28 cellular contexts compared by ENCODE assay signal in the genomic region with DNA sequence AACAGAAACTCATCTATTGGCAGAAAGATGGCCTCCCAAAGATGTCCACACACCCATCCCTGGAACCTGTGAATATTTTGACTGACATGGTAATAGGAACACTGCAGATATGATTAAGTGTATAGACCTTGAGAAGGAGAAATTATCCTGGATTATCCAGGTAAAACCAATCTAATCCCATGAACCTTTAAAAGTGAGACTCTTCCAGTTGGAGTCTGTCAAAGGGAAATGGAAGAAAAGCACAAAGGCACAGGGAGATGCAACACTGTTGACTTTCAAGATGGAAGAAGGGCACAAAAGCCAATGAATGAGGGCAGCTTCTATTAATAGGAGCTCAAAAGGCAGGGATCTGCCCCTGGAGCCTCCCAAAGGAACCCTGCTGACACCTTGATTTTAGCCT.
"Had no signal": no experiment of that assay in that cellular context is flagged by ENCODE, and none has a peak within 500 bp of the region (broad histone marks: within the 10 kb centered on the region; RNA-seq: fewer than 3 reads in every experiment).

No MANE protein-coding gene starts in this region.

- ATAC-seq: natural killer cell; psoas muscle; right cardiac atrium; right lobe of liver; stimulated activated effector memory CD8-positive, alpha-beta T cell treated with anti-CD3 and anti-CD28 coated beads, Interleukin-12 subunit alpha, Interleukin-12 subunit beta, amount 100 ng/mL, for 72 hours; stimulated activated naive B cell treated with anti-CD40 and anti-IgM and Interleukin-4, amounts not matched to agents 10 μg/mL and 1 μg/mL and 100 μg/mL, for 72 hours; upper lobe of right lung had no signal

- H3K9me3 Mint-ChIP-seq: natural killer cell; stimulated activated naive CD8-positive, alpha-beta T cell treated with anti-CD3 and anti-CD28 coated beads, Interleukin-15, Interleukin-2, amounts not matched to agents 100 ng/mL and 50 ng/mL, for 24 hours; type B pancreatic cell had no signal

- DNase-seq: natural killer cell; occipital lobe; ovary; posterior cingulate gyrus; psoas muscle; right cardiac atrium; right lobe of liver; sigmoid colon; small intestine; stimulated activated CD4-positive, alpha-beta T cell treated with anti-CD3 and anti-CD28 coated beads, Interleukin-15, amount 100 ng/mL, for 24 hours; stimulated activated CD4-positive, alpha-beta T cell treated with anti-CD3 and anti-CD28 coated beads, Interleukin-2, amount 100 ng/mL, for 24 hours; stimulated activated CD4-positive, alpha-beta T cell treated with anti-CD3 and anti-CD28 coated beads, Interleukin-2, amount 100 ng/mL, for 48 hours; stimulated activated CD4-positive, alpha-beta T cell treated with anti-CD3 and anti-CD28 coated beads, Interleukin-4, amount 100 ng/mL, for 24 hours; stimulated activated naive B cell treated with anti-CD40 and anti-IgM and Interleukin-4, amounts not matched to agents 10 μg/mL and 1 μg/mL and 100 μg/mL, for 72 hours; stimulated activated naive CD4-positive, alpha-beta T cell treated with Interleukin-2 at 50 U/mL for 16 hours; stomach; tibial artery; transverse colon; upper lobe of right lung; uterus had no signal

- H3K27me3 Mint-ChIP-seq: progenitor cell of endocrine pancreas; stimulated activated naive CD8-positive, alpha-beta T cell treated with anti-CD3 and anti-CD28 coated beads, Interleukin-15, Interleukin-2, amounts not matched to agents 100 ng/mL and 50 ng/mL, for 24 hours; type B pancreatic cell had no signal

- H3K36me3 ChIP-seq: neural progenitor cell, ovary, right lobe of liver, sigmoid colon, stomach, tibial artery, transverse colon, upper lobe of right lung, uterus had no signal

- H3K27ac ChIP-seq: neural progenitor cell, ovary, parathyroid adenoma, psoas muscle, right lobe of liver, sigmoid colon, stomach, testis, tibial artery, transverse colon, upper lobe of right lung, uterus had no signal

- H3K9me3 ChIP-seq: ovary, psoas muscle, right lobe of liver, sigmoid colon, testis, tibial artery, transverse colon, upper lobe of right lung, uterus had no signal

- H3K4me1 Mint-ChIP-seq: natural killer cell; nephron; neural progenitor cell; stimulated activated effector memory CD8-positive, alpha-beta T cell treated with anti-CD3 and anti-CD28 coated beads, Interleukin-12 subunit alpha, Interleukin-12 subunit beta, amount 100 ng/mL, for 72 hours had no signal

- H3K27me3 ChIP-seq: neural progenitor cell, ovary, right lobe of liver, sigmoid colon, stomach, testis, tibial artery, transverse colon, upper lobe of right lung, uterus had no signal

- H3K79me2 ChIP-seq: parathyroid adenoma had no signal

- H2AFZ ChIP-seq: neural progenitor cell, parathyroid adenoma had no signal

- H3K9ac ChIP-seq: neural progenitor cell, parathyroid adenoma had no signal

- H3K36me3 Mint-ChIP-seq: natural killer cell; neural progenitor cell; stimulated activated effector memory CD8-positive, alpha-beta T cell treated with anti-CD3 and anti-CD28 coated beads, Interleukin-12 subunit alpha, Interleukin-12 subunit beta, amount 100 ng/mL, for 72 hours; stimulated activated naive B cell treated with anti-CD40 and anti-IgM and Interleukin-4, amounts not matched to agents 10 μg/mL and 1 μg/mL and 100 μg/mL, for 72 hours; type B pancreatic cell had no signal

- H3K4me1 ChIP-seq: neural progenitor cell, parathyroid adenoma, psoas muscle, right lobe of liver, testis, transverse colon, upper lobe of right lung, uterus had no signal

- H3K4me3 ChIP-seq: neural progenitor cell, ovary, psoas muscle, right lobe of liver, sigmoid colon, stomach, testis, tibial artery, transverse colon, upper lobe of right lung, uterus had no signal

- H3K4me3 Mint-ChIP-seq: natural killer cell; nephron; neural progenitor cell; stimulated activated effector memory CD8-positive, alpha-beta T cell treated with anti-CD3 and anti-CD28 coated beads, Interleukin-12 subunit alpha, Interleukin-12 subunit beta, amount 100 ng/mL, for 72 hours; stimulated activated naive B cell treated with anti-CD40 and anti-IgM and Interleukin-4, amounts not matched to agents 10 μg/mL and 1 μg/mL and 100 μg/mL, for 72 hours; stimulated activated naive CD8-positive, alpha-beta T cell treated with anti-CD3 and anti-CD28 coated beads, Interleukin-15, Interleukin-2, amounts not matched to agents 100 ng/mL and 50 ng/mL, for 24 hours; type B pancreatic cell had no signal

- FAIRE-seq: small intestine had no signal

- H3K27ac Mint-ChIP-seq: natural killer cell; nephron; neural progenitor cell; progenitor cell of endocrine pancreas; stimulated activated effector memory CD8-positive, alpha-beta T cell treated with anti-CD3 and anti-CD28 coated beads, Interleukin-12 subunit alpha, Interleukin-12 subunit beta, amount 100 ng/mL, for 72 hours; stimulated activated naive B cell treated with anti-CD40 and anti-IgM and Interleukin-4, amounts not matched to agents 10 μg/mL and 1 μg/mL and 100 μg/mL, for 72 hours; stimulated activated naive CD8-positive, alpha-beta T cell treated with anti-CD3 and anti-CD28 coated beads, Interleukin-15, Interleukin-2, amounts not matched to agents 100 ng/mL and 50 ng/mL, for 24 hours; type B pancreatic cell had no signal

- H3K4me2 ChIP-seq: neural progenitor cell had no signal
